Comparison of ENCODE assay signal across 9 cellular contexts in genomic region chr9:87684627-87685204, GRCh38. TPM values are rescaled to one million over a fixed set of nuclear protein-coding genes. Genes with fewer than 3 reads are reported as not detected.
A peak's percentile ranks its signal among the peaks of the same experiment; 100 is the strongest.
DNase-seq lines count a peak whose midpoint lies in the region; ATAC-seq, FAIRE-seq and TF ChIP-seq lines count a peak whose summit lies in the region.
"Had no signal": no experiment of that assay in that cellular context is flagged by ENCODE, and none has a peak within 500 bp of the region (broad histone marks: within the 10 kb centered on the region; RNA-seq: fewer than 3 reads in every experiment).

No MANE protein-coding gene starts in this region.

- H3K27me3 ChIP-seq in K562 (ENCODE audit: control insufficient read depth in 2 of 2, insufficient read depth in 2 of 2, low read length in 2 of 2) (no peaks in the 10 kb centered on the region), transverse colon (no peaks in the 10 kb centered on the region)

- H3K9me3 ChIP-seq in A549: no peaks in the 10 kb centered on the region
- no peaks in the 10 kb centered on the region for H3K9me3 ChIP-seq in K562 (replicated peaks; ENCODE audit: control insufficient read depth, insufficient read depth, low read depth, low read length)
- no peaks in the 10 kb centered on the region for H3K9me3 ChIP-seq in transverse colon

- CTCF ChIA-PET in A549 (lab: Yijun Ruan, JAX): interaction anchor here (0.6 to 21.0 kb wide), 39 partner anchors 10 to 558 kb away, joined by 3 to 473 read pairs (median 5); partner anchors contain the start of genes CDK20, CTSL and SPATA31E1
- CTCF ChIA-PET in K562 (lab: Yijun Ruan, JAX; ENCODE audit: low intra/inter-chr PET ratio): interaction anchor here (1.2 to 4.1 kb wide), 3 partner anchors 126 to 348 kb away, joined by 3 to 21 read pairs (median 4); no protein-coding TSS in a partner anchor

- no peaks in the 10 kb centered on the region for H3K79me2 ChIP-seq in K562 (ENCODE audit: control insufficient read depth, insufficient read depth, low read length)

- DNase-seq in A549 (ENCODE audit: low read depth in 1 of 2, low spot score in 1 of 2) (peak; percentile 44 to 73), HFF-Myc (ENCODE audit: extremely low read depth, low read depth) (no peak), K562 (ENCODE audit: extremely low read depth in 1 of 4, low spot score in 3 of 4) (peak; percentile 59 to 64 (median 60)), islet precursor cell (peak; percentile 79), transverse colon (peak; percentile 72), middle frontal gyrus (ENCODE audit: extremely low spot score, low spot score) (no peak)
- no peak for DNase-seq in activated naive CD4-positive, alpha-beta T cell treated with Interleukin-2 at 50 U/mL for 16 hours

- intact Hi-C loops in K562 (cut with micrococcal nuclease) (loop anchor here (1.0 to 10.0 kb wide), 2 partner anchors 128 to 360 kb away; no protein-coding TSS in a partner anchor), transverse colon (cut with DNase I; ENCODE audit: low total_unique reads) (loop anchor here (5.0 to 10.0 kb wide), 2 partner anchors 128 to 360 kb away; no protein-coding TSS in a partner anchor)

- POLR2A ChIA-PET in A549 (lab: Yijun Ruan, JAX) (interaction anchor here (0.8 kb wide), 1 partner anchor 42 kb away, joined by 3 read pairs; no protein-coding TSS in a partner anchor), K562 (lab: Yijun Ruan, JAX) (interaction anchor here (0.7 to 1.4 kb wide), 4 partner anchors 41 to 488 kb away, joined by 3 to 7 read pairs (median 3); partner anchors contain the start of gene CTSL)

- H3K4me3 ChIP-seq in A549 (no peak overlapping the region), HFF-Myc (replicated peaks; ENCODE audit: low read depth, low read length) (no peak overlapping the region), K562 (no peak overlapping the region), transverse colon (no peak overlapping the region)

- ATAC-seq in A549 (peak; percentile 55 to 89; a peak in 3 of 6 replicates), K562 (peak; percentile 85), GM21423 (IDR thresholded peaks at IDR 0.05; ENCODE audit: unreplicated experiment) (no peak)

- no TSS peak for BruUV-seq in K562 (replicated peaks; lab: Mats Ljungman, UMichigan)

- TF ChIP-seq CTCF in A549 (IDR thresholded peaks at IDR 0.05): peak; percentile 86
- peak; percentile 78 for TF ChIP-seq CTCF in HFF-Myc (IDR thresholded peaks at IDR 0.05; ENCODE audit: low read depth, low read length, missing control alignments)
- TF ChIP-seq CTCF in K562 (IDR thresholded peaks at IDR 0.05 in 2 of 3, conservative IDR thresholded peaks at IDR 0.05 in 1 of 3; ENCODE audit: insufficient read depth in 2 of 3, low read depth in 1 of 3, low read length in 3 of 3): peak; percentile 65 to 79 (median 73)
- TF ChIP-seq CTCF in transverse colon (IDR thresholded peaks at IDR 0.05): peak; percentile 75 to 79 (median 77)

- peak overlapping the region; percentile 48 to 70; a peak in 5 of 6 replicates for H3K27ac ChIP-seq in A549
- no peak overlapping the region for H3K27ac ChIP-seq in K562 (ENCODE audit: extremely low read depth, low read depth, low read length)
- peak overlapping the region in 3 of 4 donors; percentile 8 to 31 (median 11) for H3K27ac ChIP-seq in transverse colon

- FAIRE-seq in A549 (lab: Jason Lieb, UNC) (no peak), K562 (lab: Jason Lieb, UNC) (peak; percentile 89)
- FAIRE-seq: GM18507 had no signal

- H3K4me2 ChIP-seq in A549 (peak overlapping the region; percentile 26; the same call in 1 of the 3 replicates), K562 (ENCODE audit: insufficient read depth, low read length) (peak overlapping the region; percentile 40; the same call in 1 of the 2 replicates)

- peak; percentile 85 to 87 for TF ChIP-seq RAD21 in A549 (conservative IDR thresholded peaks at IDR 0.05 in 1 of 2, IDR thresholded peaks at IDR 0.05 in 1 of 2)
- TF ChIP-seq RAD21 in K562 (CRISPR knock-in tag; conservative IDR thresholded peaks at IDR 0.05 in 1 of 2, IDR thresholded peaks at IDR 0.05 in 1 of 2): peak; percentile 63 to 80

- H3K9ac ChIP-seq in K562 (ENCODE audit: insufficient read depth in 1 of 2, low read depth in 2 of 2, low read length in 2 of 2): no peak overlapping the region

- H4K20me1 ChIP-seq in K562 (replicated peaks; ENCODE audit: control insufficient read depth, insufficient read depth, low read length): no peaks in the 10 kb centered on the region

- H3K36me3 ChIP-seq in K562 (ENCODE audit: control insufficient read depth, insufficient read depth, low read length): peaks cover 30% of the 10 kb centered on the region; the same call in 2 of the 3 replicates
- H3K36me3 ChIP-seq in transverse colon: no peaks in the 10 kb centered on the region

- in situ Hi-C loops in K562 (cut with MboI) (loop anchor here (25.0 kb wide), 1 partner anchor 628 kb away; no protein-coding TSS in a partner anchor), transverse colon (cut with MboI; ENCODE audit: low pct_ligation_motif_present in 1 of 4, low pct_unique_long_range_greater_than_20kb in 1 of 4, low sequenced_read_pairs in 3 of 4) (loop anchor here in 3 of 4 donors (10.0 to 25.0 kb wide), 5 partner anchors 130 to 1328 kb away; partner anchors contain the start of gene S1PR3 (in 1 of the 3))

- peaks cover 27% of the 10 kb centered on the region; the same call in 2 of the 3 replicates for H3K4me1 ChIP-seq in A549
- H3K4me1 ChIP-seq in K562 (replicated peaks in 1 of 2; ENCODE audit: control insufficient read depth in 2 of 2, insufficient read depth in 2 of 2, low read length in 2 of 2): peaks cover 10 to 14% of the 10 kb centered on the region in 2 experiments; a peak in 4 of 5 replicates
- H3K4me1 ChIP-seq in transverse colon: peaks cover 0 to 17% (median 4%) of the 10 kb centered on the region in 4 donors

- H3K9me1 ChIP-seq in K562 (ENCODE audit: control insufficient read depth, insufficient read depth, low read length): no peaks in the 10 kb centered on the region

- no peak for TF ChIP-seq EP300 in A549 (IDR thresholded peaks at IDR 0.05)
- no peak for TF ChIP-seq EP300 in K562 (IDR thresholded peaks at IDR 0.05; ENCODE audit: low read length)
- TF ChIP-seq EP300 in transverse colon (IDR thresholded peaks at IDR 0.05; ENCODE audit: low read depth): no peak

- TF ChIP-seq POLR2A in A549 (IDR thresholded peaks at IDR 0.05; ENCODE audit: low read length) (no peak), K562 (conservative IDR thresholded peaks at IDR 0.05) (no peak), transverse colon (IDR thresholded peaks at IDR 0.05) (no peak)

- peak overlapping the region; percentile 18; the same call in 1 of the 2 replicates for H2AFZ ChIP-seq in K562 (ENCODE audit: low read depth, low read length)

- WGBS in A549 (ENCODE audit: missing lambda C conversion rate): 8% methylated on average over 11 of the region's 11 CpGs
- WGBS in K562 (ENCODE audit: insufficient coverage, low coverage, missing lambda C conversion rate): 11% methylated on average over 11 of the region's 11 CpGs
- WGBS in transverse colon (ENCODE audit: low coverage in 1 of 2), 2 donors: 50% methylated on average over 11 of the region's 11 CpGs; no CpG with 5 or more reads in 1 of the 2 donors

TF ChIP-seq in A549, 52 proteins besides CTCF, POLR2A, EP300 and RAD21:
- TF ChIP-seq RFX5 (IDR thresholded peaks at IDR 0.05): no peak
- TF ChIP-seq SMC3 (IDR thresholded peaks at IDR 0.05): peak; percentile 94

TF ChIP-seq in K562, 482 proteins besides CTCF, POLR2A, EP300 and RAD21 (continues in another document):
- TF ChIP-seq, protein P1, sequence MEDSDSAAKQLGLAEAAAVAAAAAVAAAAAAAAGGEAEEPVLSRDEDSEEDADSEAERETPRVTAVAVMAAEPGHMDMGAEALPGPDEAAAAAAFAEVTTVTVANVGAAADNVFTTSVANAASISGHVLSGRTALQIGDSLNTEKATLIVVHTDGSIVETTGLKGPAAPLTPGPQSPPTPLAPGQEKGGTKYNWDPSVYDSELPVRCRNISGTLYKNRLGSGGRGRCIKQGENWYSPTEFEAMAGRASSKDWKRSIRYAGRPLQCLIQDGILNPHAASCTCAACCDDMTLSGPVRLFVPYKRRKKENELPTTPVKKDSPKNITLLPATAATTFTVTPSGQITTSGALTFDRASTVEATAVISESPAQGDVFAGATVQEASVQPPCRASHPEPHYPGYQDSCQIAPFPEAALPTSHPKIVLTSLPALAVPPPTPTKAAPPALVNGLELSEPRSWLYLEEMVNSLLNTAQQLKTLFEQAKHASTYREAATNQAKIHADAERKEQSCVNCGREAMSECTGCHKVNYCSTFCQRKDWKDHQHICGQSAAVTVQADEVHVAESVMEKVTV (CRISPR knock-in tag; IDR thresholded peaks at IDR 0.05): peak; percentile 44; the same call in 1 of the 2 replicates
- TF ChIP-seq ZBTB1 (CRISPR knock-in tag; IDR thresholded peaks at IDR 0.05; ENCODE audit: borderline replicate concordance, low read depth) (no peak), ARID2 (IDR thresholded peaks at IDR 0.05) (0 out of 2 replicates have a peak, but pooled peaks have one; percentile 24)

RNA-seq across cellular contexts. Expression of gene CTSL, which starts 41.2 kb away (rescaled TPM):
- polyA plus RNA-seq in A549 (2011; rRNA removed): 666 and 725 TPM in 2 replicates
- 308 and 392 TPM in 2 replicates for polyA plus RNA-seq in A549 (2012; cell fraction: cytosol; rRNA removed)
- polyA plus RNA-seq in A549 (2012; cell fraction: nucleus; rRNA removed): 321 and 389 TPM in 2 replicates
- polyA plus RNA-seq in A549 (2017; fragmentation: RNase III; extraction: RNeasy Plus Mini Kit Qiagen cat#74134 plus additional on column Dnase treatment): 546 to 902 TPM (median 660 TPM) in 3 replicates
- 113 and 147 TPM in 2 replicates for polyA minus RNA-seq in A549 (2011; rRNA and poly(A)+ RNA removed)
- total RNA-seq in K562 (2011; cell fraction: chromatin; rRNA removed; ENCODE audit: low replicate concordance): 106 and 129 TPM in 2 replicates
- 121 and 124 TPM in 2 replicates for total RNA-seq in K562 (2011; cell fraction: nucleolus; rRNA removed)
- total RNA-seq in K562 (2011; cell fraction: nucleoplasm; rRNA removed): 126 and 169 TPM in 2 replicates
- total RNA-seq in K562 (2014; rRNA removed): 81.5 and 97.6 TPM in 2 replicates
- total RNA-seq in K562 (2014; rRNA removed; fragmentation: Illumina TruSeq; extraction: Trizol): 93.7 and 105 TPM in 2 replicates
- 73.7 and 78.3 TPM in 2 replicates for total RNA-seq in K562 (2015; rRNA removed; fragmentation: Illumina TruSeq; extraction: Trizol)
- 65.7 and 76.4 TPM in 2 replicates for total RNA-seq in K562 (2021)
- 82.5 and 165 TPM in 2 replicates for polyA plus RNA-seq in K562 (2011; rRNA removed)
- 70.7 and 75.2 TPM in 2 replicates for polyA plus RNA-seq in K562 (2011; cell fraction: cytosol; rRNA removed)
- polyA plus RNA-seq in K562 (2011; cell fraction: nucleus; rRNA removed): 41.8 and 42.6 TPM in 2 replicates
- polyA plus RNA-seq in K562 (2012): 93.9 and 142 TPM in 2 replicates
- polyA plus RNA-seq in K562 (2014; fragmentation: Illumina TruSeq; extraction: Trizol): 98.7 and 108 TPM in 2 replicates
- polyA plus RNA-seq in K562 (2014; fragmentation: Nextera tagmentation; extraction: Ambion mirVana): 10 to 100 TPM; 55.9 to 61.8 TPM
- 111 and 118 TPM in 2 replicates for polyA plus RNA-seq in K562 (2014; rRNA removed)
- 62.7 and 104 TPM in 2 replicates for polyA minus RNA-seq in K562 (2011; rRNA and poly(A)+ RNA removed)
- polyA minus RNA-seq in K562 (2011; cell fraction: cytosol; rRNA and poly(A)+ RNA removed): 18.7 and 35.0 TPM in 2 replicates
- 12.0 and 12.6 TPM in 2 replicates for polyA minus RNA-seq in K562 (2011; cell fraction: nucleus; rRNA and poly(A)+ RNA removed)
- total RNA-seq in transverse colon: 100 to 1,000 TPM in 1 of 4 donors, 10 to 100 TPM in 3; 26.7 to 108 (median 66.6) TPM

Comparison
In these comparisons a context has a peak if more than half of its experiments do, and no peak if none do; other contexts are left out.
1. DNase-seq: peak in A549 (2 of 2), K562 (4 of 4), islet precursor cell (single experiment) and transverse colon (single experiment); none in HFF-Myc (single experiment), activated naive CD4-positive, alpha-beta T cell treated with Interleukin-2 at 50 U/mL for 16 hours (single experiment) and middle frontal gyrus (single experiment).
2. Of the 35 proteins assayed by ChIP-seq in both K562 and A549: peak only in K562: none; only in A549: none; in both: CTCF, RAD21 and SMC3; in neither: 31; mixed calls (peak in some experiments, not most) for 1.
3. Peak in every context shown above with its lines, with median percentiles within 50 percentile points of each other: CTCF ChIP-seq.